Comparison of ENCODE assay signal across 7 cellular contexts in the genomic region with DNA sequence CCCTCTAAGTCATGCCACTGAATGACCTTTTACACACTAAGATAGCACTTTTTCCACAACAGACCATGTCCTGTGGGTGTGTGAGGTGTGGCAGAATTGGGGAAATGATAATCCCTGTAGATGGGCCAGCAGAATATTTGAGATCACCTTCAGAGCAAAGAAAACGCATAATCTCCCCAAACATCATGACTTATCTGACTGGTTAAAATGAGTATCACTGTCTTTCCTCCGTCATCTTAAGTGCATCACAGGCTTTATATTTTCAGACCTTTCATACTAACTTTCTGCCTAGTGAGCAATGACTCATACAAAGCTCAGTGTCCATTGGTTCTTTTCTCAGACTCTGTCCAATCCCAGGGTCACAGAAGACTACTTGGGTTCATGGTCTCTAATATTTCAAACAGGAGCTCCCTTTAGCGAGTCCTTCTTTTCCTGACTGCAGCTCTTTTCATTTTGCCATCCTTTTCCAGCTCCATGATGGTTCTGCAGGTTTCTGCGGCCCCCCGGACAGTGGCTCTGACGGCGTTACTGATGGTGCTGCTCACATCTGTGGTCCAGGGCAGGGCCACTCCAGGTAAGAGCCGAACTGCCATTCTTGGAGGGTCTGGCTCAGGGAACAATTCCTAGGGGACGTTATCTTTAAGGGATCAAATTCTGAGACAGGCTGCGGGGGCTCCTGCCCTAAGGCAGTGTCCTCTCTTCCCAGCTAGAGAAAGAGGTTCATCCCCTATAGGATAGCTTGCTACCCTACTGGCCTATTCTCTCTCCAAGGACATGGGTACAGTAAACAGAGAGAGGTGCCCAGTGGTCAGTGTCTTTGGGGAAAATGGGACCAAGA. TPM values are rescaled to one million over a fixed set of nuclear protein-coding genes. Genes with fewer than 3 reads are reported as not detected.
DNase-seq lines count a peak whose midpoint lies in the region; ATAC-seq and TF ChIP-seq lines count a peak whose summit lies in the region.

A gene (plus strand): TSS at position 423 of the 838 bp plus-strand sequence. CDS start 52 bp downstream, at position 475.

- H3K9me3 ChIP-seq in T-helper 17 cell (ENCODE audit: control insufficient read depth, low read length, poor library complexity, severe bottlenecking) (no peaks in the 10 kb centered on the region), BE2C (no peaks in the 10 kb centered on the region)

- no peak for TF ChIP-seq CTCF in BE2C (IDR thresholded peaks at IDR 0.05; ENCODE audit: low read depth, low read length)

- H3K4me1 Mint-ChIP-seq in T-helper 17 cell, result peaks cover 54% of the 10 kb centered on the region

- peak within 1 kb of the TSS; percentile 94 for H3K27ac Mint-ChIP-seq in T-helper 17 cell

- peaks cover 51% of the 10 kb centered on the region for H3K27me3 ChIP-seq in BE2C

- peaks cover 19% of the 10 kb centered on the region for H3K27me3 Mint-ChIP-seq in T-helper 17 cell

- H3K36me3 Mint-ChIP-seq in T-helper 17 cell (ENCODE audit: low read depth), result peaks cover 7% of the 10 kb centered on the region

- DNase-seq in T-helper 17 cell, result no peak
- DNase-seq in mucosa of gallbladder (ENCODE audit: low spot score), result peak; percentile 52
- DNase-seq in BE2C, result no peak

- peak; percentile 64 for ATAC-seq in GM19463 (IDR thresholded peaks at IDR 0.05; ENCODE audit: unreplicated experiment)
- peak; percentile 48 for ATAC-seq in HG03457 (IDR thresholded peaks at IDR 0.05; ENCODE audit: unreplicated experiment)
- peak; percentile 92 for ATAC-seq in T-helper 17 cell

- peak within 1 kb of the TSS; percentile 98 for H3K4me3 ChIP-seq in GM08714 (ENCODE audit: low read length)
- no peak within 1 kb of the TSS for H3K4me3 ChIP-seq in BE2C (ENCODE audit: low read depth, low read length)

- H3K4me1 ChIP-seq in BE2C, result no peaks in the 10 kb centered on the region

- peak within 1 kb of the TSS; percentile 86 for H3K4me3 Mint-ChIP-seq in T-helper 17 cell

- H3K36me3 ChIP-seq in BE2C, result no peaks in the 10 kb centered on the region

- in situ Hi-C loops in endometrial microvascular endothelial cells (cut with HindIII; ENCODE audit: inconsistent ontology term, low pct_unique_long_range_greater_than_20kb, low sequenced_read_pairs), result no loop called here

RNA-seq across cellular contexts. Expression of the gene that starts here (rescaled TPM):
- total RNA-seq in T-helper 17 cell (10 to 100 TPM; 67.7 to 77.4 TPM), endometrial microvascular endothelial cells (ENCODE audit: inconsistent ontology term) (36.7 TPM), mucosa of gallbladder (174 TPM)
- 1.5 TPM for polyA plus RNA-seq in BE2C (2012; ENCODE audit: insufficient read depth, insufficient read length, low read depth)
